Comparison of ENCODE assay signal across 11 cellular contexts in the genomic region with DNA sequence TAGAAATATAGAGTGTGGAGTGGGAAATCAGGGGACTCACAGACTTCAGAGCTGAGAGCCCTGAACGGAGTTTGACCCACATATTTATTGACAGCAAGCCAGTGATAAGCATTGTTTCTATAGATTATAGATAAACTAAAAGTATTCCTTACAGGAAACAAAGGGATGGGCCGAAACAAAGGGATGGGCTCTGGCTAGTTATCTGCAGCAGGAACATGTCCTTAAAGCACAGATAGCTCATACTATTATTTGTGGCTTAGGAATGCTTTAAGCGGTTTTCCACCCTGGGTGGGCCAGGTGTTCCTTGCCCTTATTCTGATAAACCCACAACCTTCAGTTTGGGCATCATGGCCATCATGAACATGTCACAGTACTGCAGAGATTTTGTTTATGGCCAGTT. TPM values are rescaled to one million over a fixed set of nuclear protein-coding genes. Genes with fewer than 3 reads are reported as not detected.
"Had no signal": no experiment of that assay in that cellular context is flagged by ENCODE, and none has a peak within 500 bp of the region (broad histone marks: within the 10 kb centered on the region; RNA-seq: fewer than 3 reads in every experiment).

No MANE protein-coding gene starts in this region.

RNA-seq across cellular contexts. Expression of gene B4GALNT2, which starts 38.1 kb away (rescaled TPM):
- total RNA-seq: OCI-LY7, PC-9, Right ventricle myocardium inferior, Right ventricle myocardium superior, RPMI7951, SJCRH30, SK-MEL-5 had no signal
- polyA plus RNA-seq: SK-N-SH had no signal

RNA-seq across cellular contexts. Expression of gene GNGT2, which starts 39.7 kb away (rescaled TPM):
- total RNA-seq: SJSA1, SK-MEL-5 had no signal

RNA-seq across cellular contexts. Expression of gene ABI3, which starts 39.8 kb away (rescaled TPM):
- total RNA-seq: PC-3, PC-9, SJSA1, SK-MEL-5 had no signal

RNA-seq across cellular contexts. Expression of gene PHOSPHO1, which starts 59.9 kb away (rescaled TPM):
- total RNA-seq: OCI-LY7, PC-9, Peyer's patch, SJCRH30 had no signal
- polyA plus RNA-seq: SK-N-SH had no signal
